In the genomic region with DNA sequence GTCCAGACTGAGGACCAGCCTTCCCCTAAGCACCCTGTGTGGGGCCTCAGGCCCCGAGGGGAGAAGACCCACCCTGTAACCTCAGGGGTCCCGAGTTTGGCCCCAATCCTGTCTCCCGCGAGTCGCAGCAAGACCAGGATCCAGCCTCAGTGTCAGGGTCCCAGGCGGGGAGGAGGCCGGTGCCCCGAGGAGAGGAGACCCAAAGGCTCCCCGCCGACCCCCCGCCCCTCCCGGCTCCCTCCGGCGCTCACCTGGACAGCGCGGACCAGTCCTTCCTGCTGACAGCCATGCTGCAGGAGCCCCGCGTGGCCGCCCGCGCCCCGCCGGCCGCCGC, we compare ENCODE assay signal across 14 cellular contexts. TPM values are rescaled to one million over a fixed set of nuclear protein-coding genes. Genes with fewer than 3 reads are reported as not detected.
DNase-seq lines count a peak whose midpoint lies in the region; ATAC-seq and TF ChIP-seq lines count a peak whose summit lies in the region.
"Had no signal": no experiment of that assay in that cellular context is flagged by ENCODE, and none has a peak within 500 bp of the region (broad histone marks: within the 10 kb centered on the region; RNA-seq: fewer than 3 reads in every experiment).

A gene with protein sequence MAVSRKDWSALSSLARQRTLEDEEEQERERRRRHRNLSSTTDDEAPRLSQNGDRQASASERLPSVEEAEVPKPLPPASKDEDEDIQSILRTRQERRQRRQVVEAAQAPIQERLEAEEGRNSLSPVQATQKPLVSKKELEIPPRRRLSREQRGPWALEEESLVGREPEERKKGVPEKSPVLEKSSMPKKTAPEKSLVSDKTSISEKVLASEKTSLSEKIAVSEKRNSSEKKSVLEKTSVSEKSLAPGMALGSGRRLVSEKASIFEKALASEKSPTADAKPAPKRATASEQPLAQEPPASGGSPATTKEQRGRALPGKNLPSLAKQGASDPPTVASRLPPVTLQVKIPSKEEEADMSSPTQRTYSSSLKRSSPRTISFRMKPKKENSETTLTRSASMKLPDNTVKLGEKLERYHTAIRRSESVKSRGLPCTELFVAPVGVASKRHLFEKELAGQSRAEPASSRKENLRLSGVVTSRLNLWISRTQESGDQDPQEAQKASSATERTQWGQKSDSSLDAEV (minus strand): TSS at position 307 of the 334 bp plus-strand sequence. CDS start 18 bp downstream, at position 289.

- no peaks in the 10 kb centered on the region for H4K20me1 ChIP-seq in IMR-90 (ENCODE audit: insufficient read depth, low read length)

- H3K27me3 ChIP-seq in IMR-90 (ENCODE audit: control insufficient read depth, insufficient read depth, low read length) (peaks cover 89% of the 10 kb centered on the region), endocrine pancreas (ENCODE audit: control insufficient read depth, insufficient read depth, low read length) (no peaks in the 10 kb centered on the region)

- H3K23ac ChIP-seq in IMR-90 (ENCODE audit: low read depth, low read length), result no peak within 1 kb of the TSS

- DNase-seq in IMR-90 (no peak), lower leg skin (ENCODE audit: low spot score in 2 of 2) (no peak), UCSD-AML1 (lab: John Stamatoyannopoulos, UW; ENCODE audit: unreplicated experiment) (no peak), hepatic stellate cell (ENCODE audit: low spot score) (no peak)
- DNase-seq: activated CD8-positive, alpha-beta memory T cell treated with anti-CD3 and anti-CD28 coated beads, Interleukin-2, amount 50 U/mL, for 4 hours; CD4-positive, CD25-positive, alpha-beta regulatory T cell; NCI-H1694 treated with DMSO at 0.1 percent for 48 hours; stimulated activated naive B cell treated with anti-CD40 and anti-IgM and Interleukin-4, amounts not matched to agents 10 μg/mL and 1 μg/mL and 100 μg/mL, for 72 hours; T-helper 9 cell had no signal

- H3K9me1 ChIP-seq in IMR-90 (ENCODE audit: insufficient read depth, low read length), result no peaks in the 10 kb centered on the region

- H2BK20ac ChIP-seq in IMR-90 (ENCODE audit: low read depth, low read length), result no peak within 1 kb of the TSS

- no peak within 1 kb of the TSS for H2AK5ac ChIP-seq in IMR-90 (ENCODE audit: low read depth, low read length)

- no peak within 1 kb of the TSS for H3K18ac ChIP-seq in IMR-90 (ENCODE audit: low read depth, low read length)

- no peak within 1 kb of the TSS for H2BK120ac ChIP-seq in IMR-90 (ENCODE audit: low read depth, low read length)

- ATAC-seq in IMR-90 (ENCODE audit: low read depth), result no peak
- ATAC-seq in HG03520 (IDR thresholded peaks at IDR 0.05; ENCODE audit: unreplicated experiment), result no peak
- no peak for ATAC-seq in HG03565 (IDR thresholded peaks at IDR 0.05; ENCODE audit: unreplicated experiment)
- ATAC-seq: stimulated activated naive B cell treated with anti-CD40 and anti-IgM and Interleukin-4, amounts not matched to agents 10 μg/mL and 1 μg/mL and 100 μg/mL, for 72 hours had no signal

- H3K4me2 ChIP-seq in IMR-90 (ENCODE audit: low read depth, low read length), result no peak within 1 kb of the TSS

- no peak within 1 kb of the TSS for H4K91ac ChIP-seq in IMR-90 (ENCODE audit: insufficient read depth, low read depth, low read length)

- in situ Hi-C loops in IMR-90 (cut with MboI; ENCODE audit: low sequenced_read_pairs), result no loop called here

- H3K36me3 ChIP-seq in IMR-90 (ENCODE audit: control insufficient read depth, insufficient read depth, low read length) (no peaks in the 10 kb centered on the region), endocrine pancreas (ENCODE audit: control insufficient read depth, insufficient read depth, low read length) (no peaks in the 10 kb centered on the region)

- intact Hi-C loops in IMR-90 (cut with micrococcal nuclease) (no loop called here), lower leg skin (cut with DNase I; ENCODE audit: low total_unique reads) (no loop called here)

- H3K9me3 ChIP-seq in IMR-90 (ENCODE audit: control insufficient read depth, insufficient read depth, low read length), result no peaks in the 10 kb centered on the region
- no peaks in the 10 kb centered on the region for H3K9me3 ChIP-seq in endocrine pancreas (ENCODE audit: control insufficient read depth, low read length)

- dilution Hi-C loops in IMR-90 (cut with HindIII; ENCODE audit: low sequenced_read_pairs, unreplicated experiment), result no loop called here

- H2BK15ac ChIP-seq in IMR-90 (ENCODE audit: low read depth, low read length), result no peak within 1 kb of the TSS

- 8% methylated on average over 7 of the region's 25 CpGs; no CpG with 5 or more reads in 1 of the 2 experiments for WGBS in IMR-90 (ENCODE audit: extremely low coverage in 2 of 2, insufficient read length in 1 of 2), 2 experiments
- 8 to 14% methylated on average over 2 to 3 of the region's 25 CpGs for WGBS in lower leg skin, 2 donors

- H3K14ac ChIP-seq in IMR-90 (replicated peaks; ENCODE audit: low read depth, low read length), result no peak within 1 kb of the TSS

- no peak within 1 kb of the TSS for H3K4ac ChIP-seq in IMR-90 (ENCODE audit: low read depth, low read length)

- H2AK9ac ChIP-seq in IMR-90 (replicated peaks; ENCODE audit: low read depth, low read length, poor library complexity), result peak within 1 kb of the TSS; percentile 10

- TF ChIP-seq POLR2A in IMR-90 (IDR thresholded peaks at IDR 0.05; ENCODE audit: low read depth, low read length) (no peak), lower leg skin (IDR thresholded peaks at IDR 0.05) (no peak)

- no peak within 1 kb of the TSS for H2BK5ac ChIP-seq in IMR-90 (ENCODE audit: low read depth, low read length, poor library complexity, severe bottlenecking)

- TF ChIP-seq CTCF in IMR-90 (conservative IDR thresholded peaks at IDR 0.05; ENCODE audit: low read depth, low read length), result no peak
- no peak for TF ChIP-seq CTCF in lower leg skin (IDR thresholded peaks at IDR 0.05)

- CTCF ChIA-PET in IMR-90 (lab: Yijun Ruan, JAX), result no interaction called here

- no peaks in the 10 kb centered on the region for H3K4me1 ChIP-seq in IMR-90 (ENCODE audit: control insufficient read depth, insufficient read depth, low read length)
- H3K4me1 ChIP-seq in endocrine pancreas (ENCODE audit: control insufficient read depth, insufficient read depth, low read length), result no peaks in the 10 kb centered on the region

- no peak within 1 kb of the TSS for H4K5ac ChIP-seq in IMR-90 (ENCODE audit: low read depth, low read length)

- H3K9ac ChIP-seq in IMR-90 (ENCODE audit: low read depth, low read length) (no peak within 1 kb of the TSS), endocrine pancreas (ENCODE audit: control insufficient read depth, insufficient read depth, low read length) (peak within 1 kb of the TSS; percentile 39)

- H2AFZ ChIP-seq in IMR-90 (replicated peaks; ENCODE audit: low read length, poor library complexity), result peak within 1 kb of the TSS; percentile 41

- POLR2A ChIA-PET in IMR-90 (lab: Charles Lee; ENCODE audit: unreplicated experiment), result no interaction called here

- BruUV-seq in IMR-90 (replicated peaks; lab: Mats Ljungman, UMichigan), result no TSS peak

- no peak for TF ChIP-seq RAD21 in IMR-90 (IDR thresholded peaks at IDR 0.05; ENCODE audit: low read length)

- H3K79me1 ChIP-seq in IMR-90 (ENCODE audit: low read depth in 1 of 2, low read length in 2 of 2), result no peaks in the 10 kb centered on the region

- no peak within 1 kb of the TSS for H3K27ac ChIP-seq in IMR-90 (ENCODE audit: insufficient read depth, low read length)
- H3K27ac ChIP-seq in skin epidermis, result peak within 1 kb of the TSS; percentile 37 to 95 (median 88)

- H4K8ac ChIP-seq in IMR-90 (ENCODE audit: low read depth in 2 of 2, low read length in 2 of 2), result no peak within 1 kb of the TSS

- H3K56ac ChIP-seq in IMR-90 (ENCODE audit: extremely low read depth, insufficient read depth, low read length), result no peak within 1 kb of the TSS

- H3K4me3 ChIP-seq in IMR-90 (ENCODE audit: insufficient read depth, low read depth, low read length), result no peak within 1 kb of the TSS
- H3K4me3 ChIP-seq in endocrine pancreas (ENCODE audit: control insufficient read depth, insufficient read depth, low read length), result no peak within 1 kb of the TSS
- H3K4me3 ChIP-seq in lower leg skin (ENCODE audit: low read depth, poor library complexity, severe bottlenecking), result peak within 1 kb of the TSS; percentile 20
- H3K4me3 ChIP-seq in skin epidermis, result peak within 1 kb of the TSS; percentile 42 to 54 (median 48)

TF ChIP-seq in IMR-90, 13 proteins besides CTCF, POLR2A, EP300 and RAD21:
- TF ChIP-seq MAZ (IDR thresholded peaks at IDR 0.05; ENCODE audit: borderline replicate concordance, low read depth, low read length), result no peak
- no peak for TF ChIP-seq CHD1 (IDR thresholded peaks at IDR 0.05; ENCODE audit: low read depth, low read length)
- no peak for TF ChIP-seq RFX5 (IDR thresholded peaks at IDR 0.05; ENCODE audit: low read depth, low read length)
- TF ChIP-seq, protein P1, sequence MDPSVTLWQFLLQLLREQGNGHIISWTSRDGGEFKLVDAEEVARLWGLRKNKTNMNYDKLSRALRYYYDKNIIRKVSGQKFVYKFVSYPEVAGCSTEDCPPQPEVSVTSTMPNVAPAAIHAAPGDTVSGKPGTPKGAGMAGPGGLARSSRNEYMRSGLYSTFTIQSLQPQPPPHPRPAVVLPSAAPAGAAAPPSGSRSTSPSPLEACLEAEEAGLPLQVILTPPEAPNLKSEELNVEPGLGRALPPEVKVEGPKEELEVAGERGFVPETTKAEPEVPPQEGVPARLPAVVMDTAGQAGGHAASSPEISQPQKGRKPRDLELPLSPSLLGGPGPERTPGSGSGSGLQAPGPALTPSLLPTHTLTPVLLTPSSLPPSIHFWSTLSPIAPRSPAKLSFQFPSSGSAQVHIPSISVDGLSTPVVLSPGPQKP (IDR thresholded peaks at IDR 0.05; ENCODE audit: borderline replicate concordance, low read depth, low read length), result no peak
- no peak for TF ChIP-seq SMC3 (IDR thresholded peaks at IDR 0.05; ENCODE audit: low read depth, low read length)
- no peak for TF ChIP-seq FOS (IDR thresholded peaks at IDR 0.05; ENCODE audit: low read depth, low read length)
- TF ChIP-seq, protein P2, sequence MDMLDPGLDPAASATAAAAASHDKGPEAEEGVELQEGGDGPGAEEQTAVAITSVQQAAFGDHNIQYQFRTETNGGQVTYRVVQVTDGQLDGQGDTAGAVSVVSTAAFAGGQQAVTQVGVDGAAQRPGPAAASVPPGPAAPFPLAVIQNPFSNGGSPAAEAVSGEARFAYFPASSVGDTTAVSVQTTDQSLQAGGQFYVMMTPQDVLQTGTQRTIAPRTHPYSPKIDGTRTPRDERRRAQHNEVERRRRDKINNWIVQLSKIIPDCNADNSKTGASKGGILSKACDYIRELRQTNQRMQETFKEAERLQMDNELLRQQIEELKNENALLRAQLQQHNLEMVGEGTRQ (IDR thresholded peaks at IDR 0.05; ENCODE audit: low read depth, low read length), result no peak
- no peak for TF ChIP-seq CEBPB (IDR thresholded peaks at IDR 0.05; ENCODE audit: low read depth, low read length)
- no peak for TF ChIP-seq MAFK (IDR thresholded peaks at IDR 0.05; ENCODE audit: low read depth, low read length)
- TF ChIP-seq MXI1 (IDR thresholded peaks at IDR 0.05; ENCODE audit: borderline replicate concordance, low read depth, low read length), result no peak
TF ChIP-seq in IMR-90: peak in this region for 0.

RNA-seq across cellular contexts. Expression of the gene that starts here (rescaled TPM):
- total RNA-seq in IMR-90 (2012; rRNA removed) (under 0.01 TPM in 1 of 2 replicates, not detected in the other), lower leg skin (100 to 1,000 TPM; 271 to 336 (median 291) TPM)
- polyA plus RNA-seq in IMR-90 (2012; rRNA removed), result 0.07 and 0.09 TPM in 2 replicates
- polyA plus RNA-seq in IMR-90 (2012; cell fraction: cytosol; rRNA removed), result 0.02 TPM in 1 of 2 replicates, not detected in the other
- polyA plus RNA-seq in IMR-90 (2012; cell fraction: nucleus; rRNA removed; ENCODE audit: low replicate concordance), result 0.08 and 0.29 TPM in 2 replicates
- total RNA-seq: CD4-positive, CD25-positive, alpha-beta regulatory T cell; mononuclear cell had no signal
- polyA plus RNA-seq: CD4-positive, CD25-positive, alpha-beta regulatory T cell had no signal

Comparison
In these comparisons a context has a peak if more than half of its experiments do, and no peak if none do; other contexts are left out.
1. RNA of the gene that starts here (total RNA-seq): 271 to 336 TPM in lower leg skin; under 0.01 TPM in IMR-90; every median in the first group is over 100 times any median in the second.
2. H3K4me3 ChIP-seq: peak in lower leg skin (single experiment) and skin epidermis (7 of 7); none in IMR-90 (single experiment) and endocrine pancreas (single experiment).